ENCODE assay signal across 7 cellular contexts in the genomic region with DNA sequence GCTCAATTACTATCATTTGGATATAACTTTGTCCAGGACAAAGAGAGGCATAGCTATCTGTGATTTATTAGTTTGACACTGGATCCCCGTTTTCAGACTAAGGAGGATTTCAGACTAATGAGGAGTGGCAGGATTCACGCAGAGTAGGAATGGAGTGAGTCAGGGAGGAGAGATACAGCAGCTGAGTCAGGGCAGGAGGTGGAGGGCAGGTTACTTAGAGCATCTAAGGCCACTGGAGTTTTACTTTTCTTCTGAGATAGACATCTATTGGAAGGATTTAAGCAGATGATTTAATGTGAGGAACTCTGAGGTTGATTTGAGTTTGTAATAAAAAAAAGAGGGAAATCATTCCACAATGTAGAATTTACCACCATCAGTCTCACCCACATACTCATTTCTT.
A peak's percentile ranks its signal among the peaks of the same experiment; 100 is the strongest.
DNase-seq lines count a peak whose midpoint lies in the region; ATAC-seq, FAIRE-seq and TF ChIP-seq lines count a peak whose summit lies in the region.
"Not testable (repeated sequence)": the region's sequence is repeated elsewhere in the genome, so short reads cannot be mapped to it uniquely, and the experiment has no call there.

No MANE protein-coding gene starts in this region.

- POLR2A ChIA-PET in CD8-positive, alpha-beta T cell (lab: Charles Lee), result not testable (repeated sequence)

- not testable (repeated sequence) for H3K4me1 Mint-ChIP-seq in CD8-positive, alpha-beta T cell (ENCODE audit: low read depth); GM23338; astrocyte (ENCODE audit: low read depth, unreplicated experiment)

- H3K79me1 ChIP-seq in neuronal stem cell (ENCODE audit: low read depth, low read length), result not testable (repeated sequence)

- CTCF ChIA-PET in CD8-positive, alpha-beta T cell (lab: Charles Lee), result not testable (repeated sequence)

- TF ChIP-seq CTCF in CD8-positive, alpha-beta T cell (IDR thresholded peaks at IDR 0.05); GM23338 (conservative IDR thresholded peaks at IDR 0.05; ENCODE audit: low read depth in 2 of 2); astrocyte (IDR thresholded peaks at IDR 0.05; ENCODE audit: insufficient read depth, low read depth, low read length): not testable (repeated sequence)

- not testable (repeated sequence) for H3K27me3 Mint-ChIP-seq in CD8-positive, alpha-beta T cell (ENCODE audit: low read depth); GM23338 (ENCODE audit: insufficient read depth, low read depth, poor library complexity); astrocyte (ENCODE audit: low read depth, unreplicated experiment)

- not testable (repeated sequence) for H2BK5ac ChIP-seq in neuronal stem cell (ENCODE audit: low read length)

- FAIRE-seq in astrocyte (lab: Jason Lieb, UNC), result not testable (repeated sequence)

- H3K14ac ChIP-seq in neuronal stem cell (ENCODE audit: low read length), result not testable (repeated sequence)

- DNase-seq in CD8-positive, alpha-beta T cell; astrocyte (ENCODE audit: low read depth): not testable (repeated sequence)
- DNase-seq in GM23338 (ENCODE audit: low spot score), result peak; percentile 5
- peak; percentile 18 for DNase-seq in RKO (ENCODE audit: low spot score)
- DNase-seq in iris pigment epithelial cell (ENCODE audit: low read depth), result peak; percentile 13
- DNase-seq in neuronal stem cell (ENCODE audit: low spot score), result peak; percentile 14

- H3K36me3 Mint-ChIP-seq in CD8-positive, alpha-beta T cell; GM23338 (ENCODE audit: low read depth); astrocyte (ENCODE audit: low read depth, unreplicated experiment): not testable (repeated sequence)

- H3K4ac ChIP-seq in neuronal stem cell (ENCODE audit: low read length), result not testable (repeated sequence)

- H4K91ac ChIP-seq in neuronal stem cell (ENCODE audit: low read depth, low read length, poor library complexity), result not testable (repeated sequence)

- H3K23ac ChIP-seq in neuronal stem cell (ENCODE audit: low read depth, low read length, poor library complexity), result not testable (repeated sequence)

- H3K4me3 ChIP-seq in CD8-positive, alpha-beta T cell (ENCODE audit: low read depth, low read length); GM23338; astrocyte (ENCODE audit: insufficient read depth, low read depth, low read length); neuronal stem cell (ENCODE audit: low read length in 2 of 2): not testable (repeated sequence)
- H3K4me3 ChIP-seq in endocrine pancreas (ENCODE audit: control insufficient read depth, insufficient read depth, low read length), result peak overlapping the region; percentile 36

- H2AK5ac ChIP-seq in neuronal stem cell (ENCODE audit: low read depth, low read length), result not testable (repeated sequence)

- H2BK120ac ChIP-seq in neuronal stem cell (ENCODE audit: low read depth, low read length), result not testable (repeated sequence)

- H3K27ac ChIP-seq in CD8-positive, alpha-beta T cell (ENCODE audit: low read depth, low read length); GM23338 (ENCODE audit: low read depth); astrocyte (ENCODE audit: low read depth, low read length); neuronal stem cell (replicated peaks; ENCODE audit: low read length): not testable (repeated sequence)

- H3K9ac ChIP-seq in astrocyte (ENCODE audit: low read length); endocrine pancreas (ENCODE audit: control insufficient read depth, insufficient read depth, low read length); neuronal stem cell (ENCODE audit: low read depth, low read length, poor library complexity): not testable (repeated sequence)

- H2BK12ac ChIP-seq in neuronal stem cell (ENCODE audit: low read length), result not testable (repeated sequence)

- not testable (repeated sequence) for H3K18ac ChIP-seq in neuronal stem cell (ENCODE audit: low read length)

- H3K79me2 ChIP-seq in GM23338 (replicated peaks; ENCODE audit: insufficient read depth); astrocyte (ENCODE audit: insufficient read depth, low read length): not testable (repeated sequence)

- not testable (repeated sequence) for H4K8ac ChIP-seq in neuronal stem cell (ENCODE audit: low read depth, low read length)

- H2AFZ ChIP-seq in GM23338; astrocyte (ENCODE audit: low read depth, low read length); neuronal stem cell (ENCODE audit: low read length): not testable (repeated sequence)

- peak overlapping the region; percentile 12 for H3K27ac Mint-ChIP-seq in CD8-positive, alpha-beta T cell
- not testable (repeated sequence) for H3K27ac Mint-ChIP-seq in GM23338
- H3K27ac Mint-ChIP-seq in astrocyte (ENCODE audit: unreplicated experiment), result peak overlapping the region; percentile 7

- H3K36me3 ChIP-seq in CD8-positive, alpha-beta T cell (ENCODE audit: insufficient read depth, low read length); GM23338 (ENCODE audit: insufficient read depth); astrocyte (ENCODE audit: insufficient read depth, low read length); endocrine pancreas (ENCODE audit: control insufficient read depth, insufficient read depth, low read length); neuronal stem cell (replicated peaks in 1 of 2; ENCODE audit: control insufficient read depth in 2 of 2, insufficient read depth in 2 of 2, low read length in 2 of 2): not testable (repeated sequence)

- not testable (repeated sequence) for ATAC-seq in CD8-positive, alpha-beta T cell; GM23338

- H3K9me2 ChIP-seq in GM23338 (ENCODE audit: insufficient read depth), result not testable (repeated sequence)

- WGBS in neuronal stem cell (ENCODE audit: extremely low coverage in 2 of 2, insufficient read length in 2 of 2, insufficient replicate concordance in 1 of 2), 2 donors, result no CpG with 5 or more reads among the region's 2 CpGs

- H3F3A ChIP-seq in GM23338 (replicated peaks; ENCODE audit: low read depth), result not testable (repeated sequence)

- not testable (repeated sequence) for H3K4me2 ChIP-seq in GM23338; astrocyte (ENCODE audit: low read length); neuronal stem cell (ENCODE audit: insufficient read depth, low read length, poor library complexity, severe bottlenecking)

- H4K20me1 ChIP-seq in GM23338 (replicated peaks; ENCODE audit: insufficient read depth); astrocyte (ENCODE audit: insufficient read depth, low read length): not testable (repeated sequence)

- H3K4me1 ChIP-seq in CD8-positive, alpha-beta T cell (ENCODE audit: insufficient read depth, low read length); GM23338 (ENCODE audit: insufficient read depth); astrocyte (ENCODE audit: insufficient read depth, low read length); endocrine pancreas (ENCODE audit: control insufficient read depth, insufficient read depth, low read length); neuronal stem cell (ENCODE audit: control insufficient read depth in 2 of 2, insufficient read depth in 1 of 2, low read depth in 1 of 2, low read length in 2 of 2): not testable (repeated sequence)

- intact Hi-C loops in CD8-positive, alpha-beta T cell (cut with DNase I, micrococcal nuclease), result not testable (repeated sequence)

- not testable (repeated sequence) for H2BK15ac ChIP-seq in neuronal stem cell (ENCODE audit: low read length)

- H3K9me3 ChIP-seq in CD8-positive, alpha-beta T cell (ENCODE audit: low read length); astrocyte (ENCODE audit: insufficient read depth, low read depth, low read length); endocrine pancreas (ENCODE audit: control insufficient read depth, low read length); neuronal stem cell (replicated peaks in 1 of 2; ENCODE audit: control insufficient read depth in 2 of 2, insufficient read depth in 1 of 2, low read depth in 1 of 2, low read length in 2 of 2): not testable (repeated sequence)

- H3K27me3 ChIP-seq in CD8-positive, alpha-beta T cell (ENCODE audit: insufficient read depth, low read length); GM23338 (ENCODE audit: insufficient read depth); astrocyte (ENCODE audit: insufficient read depth, low read length); endocrine pancreas (ENCODE audit: control insufficient read depth, insufficient read depth, low read length); neuronal stem cell (ENCODE audit: control insufficient read depth in 3 of 3, insufficient read depth in 3 of 3, low read depth in 1 of 3, low read length in 3 of 3): not testable (repeated sequence)

- H3K4me3 Mint-ChIP-seq in CD8-positive, alpha-beta T cell; GM23338; astrocyte (ENCODE audit: unreplicated experiment): not testable (repeated sequence)

- not testable (repeated sequence) for H3K9me3 Mint-ChIP-seq in CD8-positive, alpha-beta T cell; GM23338; astrocyte (ENCODE audit: unreplicated experiment)
